In the genomic region with DNA sequence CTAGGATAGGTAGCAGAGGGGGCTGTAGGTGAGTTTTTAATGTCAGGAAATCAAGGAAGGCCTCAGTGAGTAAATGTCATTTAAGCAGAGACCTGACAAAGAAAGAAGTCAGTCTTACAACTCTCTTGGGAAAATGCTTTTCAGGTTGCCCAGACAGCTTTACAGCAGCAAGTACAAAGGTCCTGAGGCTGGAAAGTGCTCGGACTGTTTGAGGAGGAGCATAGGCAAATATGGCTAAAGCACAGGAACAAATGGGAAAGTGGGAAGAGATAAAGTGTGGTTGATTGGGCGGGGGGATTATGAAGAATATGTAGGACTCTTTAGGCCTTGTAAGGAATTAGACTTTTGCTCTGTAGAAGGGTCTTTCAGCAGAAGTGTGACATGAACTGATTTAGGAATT, we compare ENCODE assay signal across 26 cellular contexts.
"Had no signal": no experiment of that assay in that cellular context is flagged by ENCODE, and none has a peak within 500 bp of the region (broad histone marks: within the 10 kb centered on the region; RNA-seq: fewer than 3 reads in every experiment).

No MANE protein-coding gene starts in this region.

- H3K4me3 ChIP-seq: coronary artery, lower lobe of right lung, neural progenitor cell, right lobe of liver, smooth muscle cell, suprapubic skin, transverse colon, upper lobe of right lung, uterus had no signal

- H3K27me3 Mint-ChIP-seq: naive thymus-derived CD4-positive, alpha-beta T cell; progenitor cell of endocrine pancreas; stimulated activated naive CD8-positive, alpha-beta T cell treated with anti-CD3 and anti-CD28 coated beads, Interleukin-15, amount 100 ng/mL, for 72 hours had no signal

- H3K27me3 ChIP-seq: neural progenitor cell, right lobe of liver, suprapubic skin, transverse colon, upper lobe of right lung, uterus had no signal

- H3K4me1 ChIP-seq: lower lobe of right lung, parathyroid adenoma, right lobe of liver, suprapubic skin, transverse colon, upper lobe of right lung, uterus had no signal

- H3K4me2 ChIP-seq: neural progenitor cell, smooth muscle cell had no signal

- H3K36me3 ChIP-seq: lower lobe of right lung, neural progenitor cell, right lobe of liver, suprapubic skin, transverse colon, upper lobe of right lung, uterus had no signal

- H3K79me2 ChIP-seq: parathyroid adenoma had no signal

- H3K9ac ChIP-seq: neural progenitor cell, parathyroid adenoma had no signal

- ATAC-seq: left ventricle myocardium superior; lower lobe of right lung; naive thymus-derived CD4-positive, alpha-beta T cell; right lobe of liver; stimulated activated naive CD8-positive, alpha-beta T cell treated with anti-CD3 and anti-CD28 coated beads, Interleukin-15, amount 100 ng/mL, for 72 hours; upper lobe of right lung had no signal

- H2AFZ ChIP-seq: neural progenitor cell, parathyroid adenoma had no signal

- H3K9me3 Mint-ChIP-seq: nephron, neural progenitor cell had no signal

- FAIRE-seq: endometrium, frontal cortex, islet of Langerhans had no signal

- H3K27ac ChIP-seq: coronary artery, lower lobe of right lung, neural progenitor cell, parathyroid adenoma, right lobe of liver, suprapubic skin, transverse colon, upper lobe of right lung, uterus had no signal

- H3K36me3 Mint-ChIP-seq: mesothelial cell of epicardium, neural progenitor cell had no signal

- H3K4me3 Mint-ChIP-seq: mesothelial cell of epicardium; naive thymus-derived CD4-positive, alpha-beta T cell; nephron; neural progenitor cell; stimulated activated naive CD8-positive, alpha-beta T cell treated with anti-CD3 and anti-CD28 coated beads, Interleukin-15, amount 100 ng/mL, for 72 hours had no signal

- DNase-seq: dermis blood vessel endothelial cell; effector memory CD4-positive, alpha-beta T cell; left ventricle myocardium superior; lower lobe of right lung; naive thymus-derived CD4-positive, alpha-beta T cell; right lobe of liver; stimulated activated CD4-positive, alpha-beta T cell treated with anti-CD3 and anti-CD28 coated beads, Interleukin-12 subunit alpha, Interleukin-12 subunit beta, amount 100 ng/mL, for 4 hours; stimulated activated CD4-positive, alpha-beta T cell treated with anti-CD3 and anti-CD28 coated beads, Interleukin-1b, Interleukin-23, amount 100 ng/mL, for 48 hours; stimulated activated CD4-positive, alpha-beta T cell treated with anti-CD3 and anti-CD28 coated beads, Interleukin-4, amount 100 ng/mL, for 1 hour; stimulated activated CD8-positive, alpha-beta memory T cell treated with anti-CD3 and anti-CD28 coated beads, Interleukin-4, amount 100 ng/mL, for 48 hours; stimulated activated naive CD4-positive, alpha-beta T cell; stimulated activated naive CD8-positive, alpha-beta T cell treated with anti-CD3 and anti-CD28 coated beads, Interleukin-15, amount 100 ng/mL, for 72 hours; transverse colon; upper lobe of right lung; uterus had no signal

- H3K27ac Mint-ChIP-seq: mesothelial cell of epicardium; naive thymus-derived CD4-positive, alpha-beta T cell; neural progenitor cell; progenitor cell of endocrine pancreas; stimulated activated naive CD8-positive, alpha-beta T cell treated with anti-CD3 and anti-CD28 coated beads, Interleukin-15, amount 100 ng/mL, for 72 hours had no signal

- H3K4me1 Mint-ChIP-seq: naive thymus-derived CD4-positive, alpha-beta T cell; stimulated activated naive CD8-positive, alpha-beta T cell treated with anti-CD3 and anti-CD28 coated beads, Interleukin-15, amount 100 ng/mL, for 72 hours had no signal

- H3K9me3 ChIP-seq: lower lobe of right lung, right lobe of liver, suprapubic skin, transverse colon, upper lobe of right lung, uterus had no signal
